ENCODE assay signal across 14 cellular contexts in genomic region chr14:104387000-104387384, GRCh38.
DNase-seq lines count a peak whose midpoint lies in the region; ATAC-seq and TF ChIP-seq lines count a peak whose summit lies in the region.
"Had no signal": no experiment of that assay in that cellular context is flagged by ENCODE, and none has a peak within 500 bp of the region (broad histone marks: within the 10 kb centered on the region; RNA-seq: fewer than 3 reads in every experiment).

No MANE protein-coding gene starts in this region.

- H3K79me1 ChIP-seq in H9 (ENCODE audit: insufficient read depth, low read depth, low read length, poor library complexity, severe bottlenecking): no peaks in the 10 kb centered on the region

- H2BK12ac ChIP-seq in H9 (ENCODE audit: insufficient read length, low read depth, low read length): no peak overlapping the region

- DNase-seq in activated T-cell treated with anti-CD3 and anti-CD28 coated beads, Interleukin-2, amount 50 U/mL, for 24 hours: peak; percentile 26
- no peak for DNase-seq in activated T-cell treated with anti-CD3 and anti-CD28 coated beads, Interleukin-2, amount 50 U/mL, for 72 hours
- DNase-seq in H9 (peak; percentile 22), chondrocyte (ENCODE audit: low spot score) (peak; percentile 49), NCI-H510A treated with DMSO at 0.1 percent for 48 hours (lab: John Stamatoyannopoulos, UW) (no peak)
- peak; percentile 17 for DNase-seq in stimulated activated CD8-positive, alpha-beta memory T cell treated with anti-CD3 and anti-CD28 coated beads, Interleukin-4, amount 100 ng/mL, for 48 hours
- no peak for DNase-seq in activated CD8-positive, alpha-beta T cell treated with anti-CD3 and anti-CD28 coated beads, Interleukin-2, amount 10 ng/mL, durations not matched to agents 7 days and 5 days
- DNase-seq: activated CD4-positive, CD25-positive, alpha-beta regulatory T cell; colonic mucosa; DMS153; glutamatergic neuron; midbrain had no signal

- H4K20me1 ChIP-seq in H9 (ENCODE audit: control insufficient read depth, insufficient read depth, insufficient read length): no peaks in the 10 kb centered on the region

- WGBS in H9 (ENCODE audit: extremely low coverage, insufficient read length, low lambda C conversion rate): no CpG with 5 or more reads among the region's 8 CpGs

- peaks cover 30% of the 10 kb centered on the region for H3K4me1 Mint-ChIP-seq in activated T-cell treated with anti-CD3 and anti-CD28 coated beads, Interleukin-2, amount 50 U/mL, for 24 hours (ENCODE audit: low read depth)
- peaks cover 20% of the 10 kb centered on the region for H3K4me1 Mint-ChIP-seq in activated T-cell treated with anti-CD3 and anti-CD28 coated beads, Interleukin-2, amount 50 U/mL, for 72 hours (ENCODE audit: low read depth)
- H3K4me1 Mint-ChIP-seq in H9: peaks cover 11 to 31% of the 10 kb centered on the region in 2 experiments
- H3K4me1 Mint-ChIP-seq in chondrocyte (ENCODE audit: low read depth): no peaks in the 10 kb centered on the region
- peaks cover 26% of the 10 kb centered on the region for H3K4me1 Mint-ChIP-seq in activated CD8-positive, alpha-beta T cell treated with anti-CD3 and anti-CD28 coated beads, Interleukin-2, amount 10 ng/mL, durations not matched to agents 7 days and 5 days (ENCODE audit: low read depth)

- H4K91ac ChIP-seq in H9 (ENCODE audit: insufficient read length, low read depth, low read length): no peak overlapping the region

- H3K23me2 ChIP-seq in H9 (ENCODE audit: insufficient read length, low read depth, low read length, poor library complexity, severe bottlenecking): no peaks in the 10 kb centered on the region

- no peaks in the 10 kb centered on the region for H3K9me3 ChIP-seq in H9 (ENCODE audit: control insufficient read depth, low read depth, low read length)
- H3K9me3 ChIP-seq: colonic mucosa, pancreas had no signal

- no peak overlapping the region for H4K8ac ChIP-seq in H9 (replicated peaks; ENCODE audit: insufficient read length, low read depth, low read length)

- H3K27ac Mint-ChIP-seq in activated T-cell treated with anti-CD3 and anti-CD28 coated beads, Interleukin-2, amount 50 U/mL, for 24 hours: no peak overlapping the region
- H3K27ac Mint-ChIP-seq in activated T-cell treated with anti-CD3 and anti-CD28 coated beads, Interleukin-2, amount 50 U/mL, for 72 hours: no peak overlapping the region
- H3K27ac Mint-ChIP-seq in H9: no peak overlapping the region
- H3K27ac Mint-ChIP-seq in chondrocyte (ENCODE audit: unreplicated experiment): no peak overlapping the region
- H3K27ac Mint-ChIP-seq in activated CD8-positive, alpha-beta T cell treated with anti-CD3 and anti-CD28 coated beads, Interleukin-2, amount 10 ng/mL, durations not matched to agents 7 days and 5 days: no peak overlapping the region

- H3K27me3 Mint-ChIP-seq in activated T-cell treated with anti-CD3 and anti-CD28 coated beads, Interleukin-2, amount 50 U/mL, for 24 hours: no peaks in the 10 kb centered on the region
- no peaks in the 10 kb centered on the region for H3K27me3 Mint-ChIP-seq in activated T-cell treated with anti-CD3 and anti-CD28 coated beads, Interleukin-2, amount 50 U/mL, for 72 hours (ENCODE audit: low read depth)
- no peaks in the 10 kb centered on the region for H3K27me3 Mint-ChIP-seq in H9 (ENCODE audit: low read depth)
- H3K27me3 Mint-ChIP-seq in chondrocyte (ENCODE audit: low read depth): peaks cover 7% of the 10 kb centered on the region
- no peaks in the 10 kb centered on the region for H3K27me3 Mint-ChIP-seq in activated CD8-positive, alpha-beta T cell treated with anti-CD3 and anti-CD28 coated beads, Interleukin-2, amount 10 ng/mL, durations not matched to agents 7 days and 5 days (ENCODE audit: low read depth)

- H3K4ac ChIP-seq in H9 (ENCODE audit: low read depth, low read length): no peak overlapping the region

- H2BK15ac ChIP-seq in H9 (ENCODE audit: low read depth, low read length): no peak overlapping the region

- no peak overlapping the region for H3K4me2 ChIP-seq in H9 (ENCODE audit: insufficient read depth, insufficient read length, low read length)

- no peak overlapping the region for H3K23ac ChIP-seq in H9 (ENCODE audit: insufficient read length, low read depth, low read length)

- no peak overlapping the region for H2AK5ac ChIP-seq in H9 (ENCODE audit: insufficient read length, low read length)

- CTCF ChIA-PET in activated CD8-positive, alpha-beta T cell treated with anti-CD3 and anti-CD28 coated beads, Interleukin-2, amount 10 ng/mL, durations not matched to agents 7 days and 5 days (lab: Charles Lee): no interaction called here

- TF ChIP-seq CTCF in H9 (conservative IDR thresholded peaks at IDR 0.05): no peak
- no peak for TF ChIP-seq CTCF in chondrocyte (IDR thresholded peaks at IDR 0.05)

- H3K9ac ChIP-seq in H9 (ENCODE audit: extremely low read depth, insufficient read length, low read length): no peak overlapping the region

- H2BK5ac ChIP-seq in H9 (ENCODE audit: insufficient read length, low read length): no peak overlapping the region

- no peak overlapping the region for H3K14ac ChIP-seq in H9 (ENCODE audit: insufficient read depth, low read length)

- H3K4me1 ChIP-seq in H9 (ENCODE audit: insufficient read depth, low read length): no peaks in the 10 kb centered on the region
- H3K4me1 ChIP-seq: colonic mucosa, pancreas had no signal

- no peak overlapping the region for H4K5ac ChIP-seq in H9 (ENCODE audit: insufficient read length, low read depth, low read length)

- no peak overlapping the region for H2BK120ac ChIP-seq in H9 (ENCODE audit: low read depth, low read length, poor library complexity, severe bottlenecking)

- H3K27ac ChIP-seq in H9 (ENCODE audit: insufficient read length, low read depth, low read length): no peak overlapping the region
- H3K27ac ChIP-seq: colonic mucosa, pancreas had no signal

- no peaks in the 10 kb centered on the region for H3K27me3 ChIP-seq in H9 (ENCODE audit: insufficient read depth, low read length)
- H3K27me3 ChIP-seq: pancreas had no signal

- H3K9me3 Mint-ChIP-seq in activated T-cell treated with anti-CD3 and anti-CD28 coated beads, Interleukin-2, amount 50 U/mL, for 24 hours: no peaks in the 10 kb centered on the region
- no peaks in the 10 kb centered on the region for H3K9me3 Mint-ChIP-seq in activated T-cell treated with anti-CD3 and anti-CD28 coated beads, Interleukin-2, amount 50 U/mL, for 72 hours
- no peaks in the 10 kb centered on the region; a peak in 1 of 5 replicates for H3K9me3 Mint-ChIP-seq in H9
- H3K9me3 Mint-ChIP-seq in chondrocyte (ENCODE audit: low read depth): no peaks in the 10 kb centered on the region
- no peaks in the 10 kb centered on the region for H3K9me3 Mint-ChIP-seq in activated CD8-positive, alpha-beta T cell treated with anti-CD3 and anti-CD28 coated beads, Interleukin-2, amount 10 ng/mL, durations not matched to agents 7 days and 5 days (ENCODE audit: insufficient read depth)

- no peak overlapping the region for H3T11ph ChIP-seq in H9 (ENCODE audit: low read length)

- H3K18ac ChIP-seq in H9 (ENCODE audit: insufficient read length, low read depth, low read length): no peak overlapping the region

- no peaks in the 10 kb centered on the region for H3K36me3 Mint-ChIP-seq in activated T-cell treated with anti-CD3 and anti-CD28 coated beads, Interleukin-2, amount 50 U/mL, for 24 hours (ENCODE audit: low read depth)
- no peaks in the 10 kb centered on the region for H3K36me3 Mint-ChIP-seq in activated T-cell treated with anti-CD3 and anti-CD28 coated beads, Interleukin-2, amount 50 U/mL, for 72 hours (ENCODE audit: insufficient read depth in 2 of 2)
- H3K36me3 Mint-ChIP-seq in H9 (ENCODE audit: insufficient read depth in 1 of 3, low read depth in 3 of 3) (no peaks in the 10 kb centered on the region), chondrocyte (ENCODE audit: low read depth) (no peaks in the 10 kb centered on the region)
- H3K36me3 Mint-ChIP-seq in activated CD8-positive, alpha-beta T cell treated with anti-CD3 and anti-CD28 coated beads, Interleukin-2, amount 10 ng/mL, durations not matched to agents 7 days and 5 days (ENCODE audit: low read depth): no peaks in the 10 kb centered on the region

- no peak overlapping the region for H3K4me3 Mint-ChIP-seq in activated T-cell treated with anti-CD3 and anti-CD28 coated beads, Interleukin-2, amount 50 U/mL, for 24 hours
- H3K4me3 Mint-ChIP-seq in activated T-cell treated with anti-CD3 and anti-CD28 coated beads, Interleukin-2, amount 50 U/mL, for 72 hours: no peak overlapping the region
- H3K4me3 Mint-ChIP-seq in H9 (no peak overlapping the region), chondrocyte (ENCODE audit: unreplicated experiment) (no peak overlapping the region)
- H3K4me3 Mint-ChIP-seq in activated CD8-positive, alpha-beta T cell treated with anti-CD3 and anti-CD28 coated beads, Interleukin-2, amount 10 ng/mL, durations not matched to agents 7 days and 5 days: no peak overlapping the region

- POLR2A ChIA-PET in activated CD8-positive, alpha-beta T cell treated with anti-CD3 and anti-CD28 coated beads, Interleukin-2, amount 10 ng/mL, durations not matched to agents 7 days and 5 days (lab: Charles Lee): no interaction called here

- no peak overlapping the region for H3K56ac ChIP-seq in H9 (ENCODE audit: insufficient read length, low read depth, low read length)

- H2AFZ ChIP-seq in H9 (ENCODE audit: low read length): no peak overlapping the region

- no peak overlapping the region for H2BK20ac ChIP-seq in H9 (ENCODE audit: low read depth, low read length, poor library complexity, severe bottlenecking)

- ATAC-seq in activated T-cell treated with anti-CD3 and anti-CD28 coated beads, Interleukin-2, amount 50 U/mL, for 72 hours (replicated peaks in 1 of 2): no peak
- ATAC-seq in activated CD8-positive, alpha-beta T cell treated with anti-CD3 and anti-CD28 coated beads, Interleukin-2, amount 10 ng/mL, durations not matched to agents 7 days and 5 days: no peak
- no peak for ATAC-seq in GM19023 (IDR thresholded peaks at IDR 0.05; ENCODE audit: unreplicated experiment)
- ATAC-seq: pancreas had no signal

- H3K79me2 ChIP-seq in H9 (ENCODE audit: insufficient read depth, low read length): no peaks in the 10 kb centered on the region

Comparison
In these comparisons a context has a peak if more than half of its experiments do, and no peak if none do; other contexts are left out.
1. DNase-seq: peak in activated T-cell treated with anti-CD3 and anti-CD28 coated beads, Interleukin-2, amount 50 U/mL, for 24 hours (single experiment), H9 (single experiment), chondrocyte (single experiment) and stimulated activated CD8-positive, alpha-beta memory T cell treated with anti-CD3 and anti-CD28 coated beads, Interleukin-4, amount 100 ng/mL, for 48 hours (single experiment); none in activated T-cell treated with anti-CD3 and anti-CD28 coated beads, Interleukin-2, amount 50 U/mL, for 72 hours (0 of 2), activated CD8-positive, alpha-beta T cell treated with anti-CD3 and anti-CD28 coated beads, Interleukin-2, amount 10 ng/mL, durations not matched to agents 7 days and 5 days (single experiment) and NCI-H510A treated with DMSO at 0.1 percent for 48 hours (single experiment).